8 cellular contexts compared by ENCODE assay signal in genomic region chr1:157580179-157580827, GRCh38. TPM values are rescaled to one million over a fixed set of nuclear protein-coding genes. Genes with fewer than 3 reads are reported as not detected.
DNase-seq lines count a peak whose midpoint lies in the region; ATAC-seq, FAIRE-seq and TF ChIP-seq lines count a peak whose summit lies in the region.

No MANE protein-coding gene starts in this region.

- peak; percentile 100 for FAIRE-seq in GM19239 (lab: Jason Lieb, UNC)

- peaks cover 3% of the 10 kb centered on the region for H3K27me3 Mint-ChIP-seq in CD8-positive, alpha-beta T cell (ENCODE audit: low read depth)
- H3K27me3 Mint-ChIP-seq in activated CD8-positive, alpha-beta T cell treated with anti-CD3 and anti-CD28 coated beads for 36 hours, result no peaks in the 10 kb centered on the region

- no peaks in the 10 kb centered on the region for H3K27me3 ChIP-seq in CD8-positive, alpha-beta T cell (ENCODE audit: insufficient read depth, low read length)
- H3K27me3 ChIP-seq in sigmoid colon, result peaks cover 0 to 5% (median 0%) of the 10 kb centered on the region in 3 donors

- DNase-seq in CD8-positive, alpha-beta T cell, result peak in 4 of 7 experiments; percentile 5 to 26 (median 16)
- DNase-seq in GM19239 (ENCODE audit: insufficient read length, low spot score) (no peak), NCI-H2107 treated with DMSO at 0.1 percent for 48 hours (lab: John Stamatoyannopoulos, UW; ENCODE audit: unreplicated experiment) (peak; percentile 27), left ventricle myocardium superior (no peak), sigmoid colon (no peak), GOT3 (lab: John Stamatoyannopoulos, UW) (no peak)
- DNase-seq in activated CD8-positive, alpha-beta T cell treated with anti-CD3 and anti-CD28 coated beads for 36 hours, result peak; percentile 35

- H3K36me3 ChIP-seq in CD8-positive, alpha-beta T cell (ENCODE audit: insufficient read depth, low read length), result no peaks in the 10 kb centered on the region
- no peaks in the 10 kb centered on the region for H3K36me3 ChIP-seq in sigmoid colon

- no peak overlapping the region for H3K27ac Mint-ChIP-seq in CD8-positive, alpha-beta T cell
- H3K27ac Mint-ChIP-seq in activated CD8-positive, alpha-beta T cell treated with anti-CD3 and anti-CD28 coated beads for 36 hours, result no peak overlapping the region

- intact Hi-C loops in CD8-positive, alpha-beta T cell (cut with DNase I, micrococcal nuclease), result loop anchor here (1.0 to 5.0 kb wide), 7 partner anchors 110 to 1492 kb away; no protein-coding TSS in a partner anchor
- intact Hi-C loops in activated CD8-positive, alpha-beta T cell treated with anti-CD3 and anti-CD28 coated beads for 36 hours (cut with micrococcal nuclease), result loop anchor here (10.0 kb wide), 1 partner anchor 114 kb away; no protein-coding TSS in a partner anchor
- intact Hi-C loops in left ventricle myocardium superior (cut with micrococcal nuclease) (no loop called here), sigmoid colon (cut with DNase I) (no loop called here)

- whole genome bisulfite sequencing in sigmoid colon, 2 donors, result 9 to 15% methylated on average over 4 of the region's 4 CpGs

- H3K36me3 Mint-ChIP-seq in CD8-positive, alpha-beta T cell, result no peaks in the 10 kb centered on the region
- H3K36me3 Mint-ChIP-seq in activated CD8-positive, alpha-beta T cell treated with anti-CD3 and anti-CD28 coated beads for 36 hours (ENCODE audit: low read depth), result no peaks in the 10 kb centered on the region

- no peak for ATAC-seq in CD8-positive, alpha-beta T cell
- no peak for ATAC-seq in activated CD8-positive, alpha-beta T cell treated with anti-CD3 and anti-CD28 coated beads for 36 hours
- peak; percentile 22 for ATAC-seq in left ventricle myocardium superior
- ATAC-seq in HG03520 (IDR thresholded peaks at IDR 0.05; ENCODE audit: unreplicated experiment), result no peak

- H3K4me3 Mint-ChIP-seq in CD8-positive, alpha-beta T cell, result no peak overlapping the region
- H3K4me3 Mint-ChIP-seq in activated CD8-positive, alpha-beta T cell treated with anti-CD3 and anti-CD28 coated beads for 36 hours, result no peak overlapping the region

- peak; percentile 75 for TF ChIP-seq CTCF in CD8-positive, alpha-beta T cell (IDR thresholded peaks at IDR 0.05)
- peak; percentile 70 for TF ChIP-seq CTCF in activated CD8-positive, alpha-beta T cell treated with anti-CD3 and anti-CD28 coated beads for 36 hours (IDR thresholded peaks at IDR 0.05)
- TF ChIP-seq CTCF in sigmoid colon (IDR thresholded peaks at IDR 0.05), result peak in 3 of 4 experiments; percentile 30 to 54 (median 40)

- TF ChIP-seq EP300 in sigmoid colon (IDR thresholded peaks at IDR 0.05), result no peak

- POLR2A ChIA-PET in CD8-positive, alpha-beta T cell (lab: Charles Lee), result no interaction called here
- POLR2A ChIA-PET in activated CD8-positive, alpha-beta T cell treated with anti-CD3 and anti-CD28 coated beads for 36 hours (lab: Charles Lee), result no interaction called here

- no peaks in the 10 kb centered on the region for H3K9me3 Mint-ChIP-seq in CD8-positive, alpha-beta T cell
- no peaks in the 10 kb centered on the region for H3K9me3 Mint-ChIP-seq in activated CD8-positive, alpha-beta T cell treated with anti-CD3 and anti-CD28 coated beads for 36 hours

- CTCF ChIA-PET in CD8-positive, alpha-beta T cell (lab: Charles Lee), result interaction anchor here (0.6 to 4.9 kb wide), 28 partner anchors 9 to 1491 kb away, joined by 3 to 54 read pairs (median 4); partner anchors contain the start of gene FCRL3
- CTCF ChIA-PET in activated CD8-positive, alpha-beta T cell treated with anti-CD3 and anti-CD28 coated beads for 36 hours (lab: Charles Lee), result interaction anchor here (0.6 to 3.1 kb wide), 44 partner anchors 8 to 544 kb away, joined by 3 to 28 read pairs (median 4); partner anchors contain the start of gene FCRL2

- TF ChIP-seq POLR2A in sigmoid colon (IDR thresholded peaks at IDR 0.05), result no peak

- no peaks in the 10 kb centered on the region for H3K9me3 ChIP-seq in CD8-positive, alpha-beta T cell (ENCODE audit: low read length)
- peaks cover 0 to 8% (median 0%) of the 10 kb centered on the region in 4 donors for H3K9me3 ChIP-seq in sigmoid colon

- no peaks in the 10 kb centered on the region for H3K4me1 Mint-ChIP-seq in CD8-positive, alpha-beta T cell (ENCODE audit: low read depth)
- H3K4me1 Mint-ChIP-seq in activated CD8-positive, alpha-beta T cell treated with anti-CD3 and anti-CD28 coated beads for 36 hours (ENCODE audit: low read depth), result no peaks in the 10 kb centered on the region

- no peak overlapping the region for H3K27ac ChIP-seq in CD8-positive, alpha-beta T cell (ENCODE audit: low read depth, low read length)
- H3K27ac ChIP-seq in sigmoid colon, result no peak overlapping the region

- H3K4me3 ChIP-seq in CD8-positive, alpha-beta T cell (ENCODE audit: low read depth, low read length), result no peak overlapping the region
- H3K4me3 ChIP-seq in sigmoid colon, result no peak overlapping the region

- H3K4me1 ChIP-seq in CD8-positive, alpha-beta T cell (ENCODE audit: insufficient read depth, low read length), result no peaks in the 10 kb centered on the region
- no peaks in the 10 kb centered on the region for H3K4me1 ChIP-seq in sigmoid colon

RNA-seq across cellular contexts. Expression of gene FCRL4, which starts 17.6 kb away (rescaled TPM):
- total RNA-seq in CD8-positive, alpha-beta T cell, result not detected
- total RNA-seq in activated CD8-positive, alpha-beta T cell treated with anti-CD3 and anti-CD28 coated beads for 36 hours, result not detected
- total RNA-seq in left ventricle myocardium superior (not detected), sigmoid colon (not detected)
- under 1 TPM in 1 of 3 donors, not detected in 2; 0.96 TPM for polyA plus RNA-seq in sigmoid colon

RNA-seq across cellular contexts. Expression of gene FCRL5, which starts 28.0 kb away (rescaled TPM):
- total RNA-seq in CD8-positive, alpha-beta T cell, result under 1 TPM; 0.60 to 0.64 TPM
- total RNA-seq in activated CD8-positive, alpha-beta T cell treated with anti-CD3 and anti-CD28 coated beads for 36 hours, result under 1 TPM in 1 of 2 experiments, not detected in 1; 0.05 TPM
- total RNA-seq in left ventricle myocardium superior, result 0.17 TPM
- total RNA-seq in sigmoid colon, result not detected
- 10 to 100 TPM in 1 of 3 donors, under 1 TPM in 1, not detected in 1; 0.60 to 10.2 TPM for polyA plus RNA-seq in sigmoid colon

Comparison
In these comparisons a context has a peak if more than half of its experiments do, and no peak if none do; other contexts are left out.
1. DNase-seq: peak in CD8-positive, alpha-beta T cell (4 of 7), NCI-H2107 treated with DMSO at 0.1 percent for 48 hours (single experiment) and activated CD8-positive, alpha-beta T cell treated with anti-CD3 and anti-CD28 coated beads for 36 hours (single experiment); none in GM19239 (single experiment), left ventricle myocardium superior (single experiment), sigmoid colon (single experiment) and GOT3 (single experiment).
2. intact Hi-C loops: an anchor here in CD8-positive, alpha-beta T cell (1.0 to 5.0 kb wide) and activated CD8-positive, alpha-beta T cell treated with anti-CD3 and anti-CD28 coated beads for 36 hours (10.0 kb wide); none called in left ventricle myocardium superior and sigmoid colon.
3. Peak in every context shown above with its lines, with median percentiles within 50 percentile points of each other: CTCF ChIP-seq.